9 cellular contexts compared by ENCODE assay signal in the genomic region with DNA sequence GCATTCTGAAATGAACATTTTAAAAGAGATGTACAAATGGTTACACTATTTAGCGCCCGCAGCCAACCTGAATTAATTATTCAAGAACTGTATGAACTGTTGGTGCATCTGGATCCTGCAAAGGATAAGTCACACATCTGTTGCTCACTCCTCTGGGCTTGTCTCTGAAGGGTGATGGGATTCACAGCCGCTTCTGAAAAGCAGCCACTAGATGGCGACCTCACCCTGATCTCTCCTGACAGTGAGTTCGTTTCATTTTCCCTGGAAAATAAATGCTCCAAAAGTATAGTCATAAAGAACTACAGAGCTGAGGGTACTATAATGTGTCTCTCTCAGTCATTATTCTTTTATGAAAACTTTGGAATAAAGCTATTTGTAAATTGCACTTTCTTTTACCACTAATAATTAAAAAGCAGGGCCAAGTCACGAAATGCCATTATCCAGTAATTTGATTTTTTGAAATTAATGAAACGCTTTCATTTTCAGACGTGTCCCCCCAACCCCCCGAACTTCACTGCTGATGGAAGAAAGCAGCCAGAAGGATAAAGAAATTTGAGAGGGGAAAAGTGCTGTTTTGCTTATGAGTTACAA.
DNase-seq lines count a peak whose midpoint lies in the region; ATAC-seq and TF ChIP-seq lines count a peak whose summit lies in the region.
"Had no signal": no experiment of that assay in that cellular context is flagged by ENCODE, and none has a peak within 500 bp of the region (broad histone marks: within the 10 kb centered on the region; RNA-seq: fewer than 3 reads in every experiment).

No MANE protein-coding gene starts in this region.

- CTCF ChIA-PET in activated naive CD4-positive, alpha-beta T cell treated with anti-CD3 and anti-CD28 coated beads, Interleukin-2, amount 10 ng/mL, durations not matched to agents 7 days and 5 days (lab: Charles Lee): interaction anchor here (1.1 to 1.2 kb wide), 2 partner anchors 12 to 47 kb away, joined by 3 read pairs; no protein-coding TSS in a partner anchor

- no peaks in the 10 kb centered on the region for H3K9me3 Mint-ChIP-seq in activated naive CD4-positive, alpha-beta T cell treated with anti-CD3 and anti-CD28 coated beads, Interleukin-2, amount 10 ng/mL, durations not matched to agents 7 days and 5 days
- H3K9me3 Mint-ChIP-seq in glutamatergic neuron (ENCODE audit: unreplicated experiment) (no peaks in the 10 kb centered on the region), progenitor cell of endocrine pancreas (ENCODE audit: low read depth) (no peaks in the 10 kb centered on the region)
- H3K9me3 Mint-ChIP-seq: activated naive CD4-positive, alpha-beta T cell treated with anti-CD3 and anti-CD28 coated beads, Interleukin-2, amount 50 U/mL, for 24 hours had no signal

- peak; percentile 37 for DNase-seq in DMS114 treated with DMSO at 0.1 percent for 48 hours (lab: John Stamatoyannopoulos, UW; ENCODE audit: unreplicated experiment)
- DNase-seq in RKO (ENCODE audit: low spot score): peak; percentile 75
- peak; percentile 59 for DNase-seq in activated naive CD4-positive, alpha-beta T cell treated with anti-CD3 and anti-CD28 coated beads, Interleukin-2, amount 10 ng/mL, durations not matched to agents 7 days and 5 days
- DNase-seq in glutamatergic neuron: peak; percentile 78
- DNase-seq in progenitor cell of endocrine pancreas (ENCODE audit: low spot score, unreplicated experiment): peak; percentile 60

- no peaks in the 10 kb centered on the region for H3K36me3 Mint-ChIP-seq in activated naive CD4-positive, alpha-beta T cell treated with anti-CD3 and anti-CD28 coated beads, Interleukin-2, amount 10 ng/mL, durations not matched to agents 7 days and 5 days
- H3K36me3 Mint-ChIP-seq in glutamatergic neuron (ENCODE audit: unreplicated experiment) (no peaks in the 10 kb centered on the region), progenitor cell of endocrine pancreas (ENCODE audit: insufficient read depth) (no peaks in the 10 kb centered on the region)
- H3K36me3 Mint-ChIP-seq: activated naive CD4-positive, alpha-beta T cell treated with anti-CD3 and anti-CD28 coated beads, Interleukin-2, amount 50 U/mL, for 24 hours had no signal

- TF ChIP-seq CTCF in LNCAP (IDR thresholded peaks at IDR 0.05) (peak; percentile 91), glutamatergic neuron (IDR thresholded peaks at IDR 0.05; ENCODE audit: partially characterized antibody, unreplicated experiment) (peak; percentile 90), progenitor cell of endocrine pancreas (IDR thresholded peaks at IDR 0.05; ENCODE audit: unreplicated experiment) (peak; percentile 92)

- H3K4me1 Mint-ChIP-seq in activated naive CD4-positive, alpha-beta T cell treated with anti-CD3 and anti-CD28 coated beads, Interleukin-2, amount 10 ng/mL, durations not matched to agents 7 days and 5 days: no peaks in the 10 kb centered on the region
- H3K4me1 Mint-ChIP-seq in glutamatergic neuron (ENCODE audit: low read depth, unreplicated experiment): peaks cover 4% of the 10 kb centered on the region
- H3K4me1 Mint-ChIP-seq in progenitor cell of endocrine pancreas (ENCODE audit: low read depth): no peaks in the 10 kb centered on the region
- H3K4me1 Mint-ChIP-seq: activated naive CD4-positive, alpha-beta T cell treated with anti-CD3 and anti-CD28 coated beads, Interleukin-2, amount 50 U/mL, for 24 hours had no signal

- peaks cover 3% of the 10 kb centered on the region for H3K27me3 Mint-ChIP-seq in activated naive CD4-positive, alpha-beta T cell treated with anti-CD3 and anti-CD28 coated beads, Interleukin-2, amount 10 ng/mL, durations not matched to agents 7 days and 5 days
- no peaks in the 10 kb centered on the region for H3K27me3 Mint-ChIP-seq in glutamatergic neuron (ENCODE audit: unreplicated experiment)
- no peaks in the 10 kb centered on the region for H3K27me3 Mint-ChIP-seq in progenitor cell of endocrine pancreas
- H3K27me3 Mint-ChIP-seq: activated naive CD4-positive, alpha-beta T cell treated with anti-CD3 and anti-CD28 coated beads, Interleukin-2, amount 50 U/mL, for 24 hours had no signal

- no peak overlapping the region for H3K4me3 Mint-ChIP-seq in activated naive CD4-positive, alpha-beta T cell treated with anti-CD3 and anti-CD28 coated beads, Interleukin-2, amount 10 ng/mL, durations not matched to agents 7 days and 5 days
- H3K4me3 Mint-ChIP-seq in glutamatergic neuron (ENCODE audit: unreplicated experiment) (no peak overlapping the region), progenitor cell of endocrine pancreas (ENCODE audit: low read depth) (no peak overlapping the region)
- H3K4me3 Mint-ChIP-seq: activated naive CD4-positive, alpha-beta T cell treated with anti-CD3 and anti-CD28 coated beads, Interleukin-2, amount 50 U/mL, for 24 hours had no signal

- H3K27ac Mint-ChIP-seq in activated naive CD4-positive, alpha-beta T cell treated with anti-CD3 and anti-CD28 coated beads, Interleukin-2, amount 10 ng/mL, durations not matched to agents 7 days and 5 days: no peak overlapping the region
- no peak overlapping the region for H3K27ac Mint-ChIP-seq in glutamatergic neuron (ENCODE audit: unreplicated experiment)
- no peak overlapping the region for H3K27ac Mint-ChIP-seq in progenitor cell of endocrine pancreas

- peak; percentile 67 for ATAC-seq in GM21528 (IDR thresholded peaks at IDR 0.05; ENCODE audit: low FRiP score, unreplicated experiment)
- ATAC-seq in HG03457 (IDR thresholded peaks at IDR 0.05; ENCODE audit: unreplicated experiment): no peak
